In genomic region chr4:105666693-105667092, GRCh38 we compare ENCODE assay signal across 8 cellular contexts. TPM values are rescaled to one million over a fixed set of nuclear protein-coding genes. Genes with fewer than 3 reads are reported as not detected.
DNase-seq lines count a peak whose midpoint lies in the region; ATAC-seq, FAIRE-seq and TF ChIP-seq lines count a peak whose summit lies in the region.

No MANE protein-coding gene starts in this region.

- POLR2A ChIA-PET in HEK293 (lab: Yijun Ruan, JAX) = no interaction called here

- no peaks in the 10 kb centered on the region for H3K4me1 ChIP-seq in HEK293 (ENCODE audit: control insufficient read depth, insufficient read depth, low read length)
- H3K4me1 ChIP-seq in hepatocyte (ENCODE audit: insufficient read depth) = no peaks in the 10 kb centered on the region

- CTCF ChIA-PET in HEK293 (lab: Yijun Ruan, JAX) = interaction anchor here (0.6 to 3.9 kb wide), 11 partner anchors 34 to 1652 kb away, joined by 3 to 40 read pairs (median 4); partner anchors contain the start of gene PPA2

- DNase-seq in COR-L47 (lab: John Stamatoyannopoulos, UW) = peak; percentile 17
- peak; percentile 13 for DNase-seq in RCC 7860 (ENCODE audit: low spot score)
- peak; percentile 52 for DNase-seq in hepatocyte (ENCODE audit: low spot score)
- DNase-seq in stimulated activated naive CD8-positive, alpha-beta T cell treated with anti-CD3 and anti-CD28 coated beads, Interleukin-15, Interleukin-2, amounts not matched to agents 100 U/mL and 50 U/mL, for 24 hours = no peak
- no peak for DNase-seq in nephron progenitor cell

- TF ChIP-seq CTCF in HEK293 (tag by site-specific recombination; IDR thresholded peaks at IDR 0.05) = no peak
- TF ChIP-seq CTCF in hepatocyte (IDR thresholded peaks at IDR 0.05; ENCODE audit: poor library complexity) = peak; percentile 54
- TF ChIP-seq CTCF in nephron progenitor cell (IDR thresholded peaks at IDR 0.05) = no peak

- peaks cover 16% of the 10 kb centered on the region for H3K27me3 Mint-ChIP-seq in nephron progenitor cell (ENCODE audit: low read depth, poor library complexity)

- no peak overlapping the region for H3K27ac ChIP-seq in HEK293 (ENCODE audit: extremely low read depth, low read depth, low read length)
- no peak overlapping the region for H3K27ac ChIP-seq in hepatocyte

- H4K20me1 ChIP-seq in hepatocyte (ENCODE audit: insufficient read depth, poor library complexity, severe bottlenecking) = no peaks in the 10 kb centered on the region

- no peaks in the 10 kb centered on the region for H3K4me1 Mint-ChIP-seq in nephron progenitor cell

- WGBS in hepatocyte (ENCODE audit: low lambda C conversion rate, missing lambda C conversion rate) = 48% methylated on average over 5 of the region's 5 CpGs

- no peak for ATAC-seq in HG02852 (IDR thresholded peaks at IDR 0.05; ENCODE audit: unreplicated experiment)
- no peak for ATAC-seq in stimulated activated naive CD8-positive, alpha-beta T cell treated with anti-CD3 and anti-CD28 coated beads, Interleukin-15, Interleukin-2, amounts not matched to agents 100 U/mL and 50 U/mL, for 24 hours
- ATAC-seq in GM18861 (IDR thresholded peaks at IDR 0.05; ENCODE audit: unreplicated experiment) = no peak

- FAIRE-seq in RCC 7860 (lab: Jason Lieb, UNC) = no peak

- H3K36me3 Mint-ChIP-seq in nephron progenitor cell (ENCODE audit: low read depth) = no peaks in the 10 kb centered on the region

- H3K27me3 ChIP-seq in hepatocyte = no peaks in the 10 kb centered on the region

- no peak overlapping the region for H3K4me2 ChIP-seq in hepatocyte

- no peaks in the 10 kb centered on the region for H3K9me3 Mint-ChIP-seq in nephron progenitor cell

- H3K27ac Mint-ChIP-seq in nephron progenitor cell = no peak overlapping the region

- no peak overlapping the region for H2AFZ ChIP-seq in hepatocyte

- no peaks in the 10 kb centered on the region for H3K36me3 ChIP-seq in HEK293 (ENCODE audit: control insufficient read depth in 2 of 2, insufficient read depth in 1 of 2, low read length in 2 of 2)
- no peaks in the 10 kb centered on the region for H3K36me3 ChIP-seq in hepatocyte (replicated peaks; ENCODE audit: insufficient read depth, low read depth)

- H3K4me3 ChIP-seq in HEK293 (ENCODE audit: low read depth, low read length) (no peak overlapping the region), hepatocyte (no peak overlapping the region)

- H3K79me2 ChIP-seq in hepatocyte = no peaks in the 10 kb centered on the region

- H3K9me3 ChIP-seq in HEK293 (ENCODE audit: control insufficient read depth, insufficient read depth, low read depth, low read length) (no peaks in the 10 kb centered on the region), hepatocyte (ENCODE audit: low read depth) (no peaks in the 10 kb centered on the region)

- no peaks in the 10 kb centered on the region for H3K9me2 ChIP-seq in hepatocyte (replicated peaks; ENCODE audit: insufficient read depth)

- no peak overlapping the region for H3K4me3 Mint-ChIP-seq in nephron progenitor cell

TF ChIP-seq in HEK293, 187 proteins besides CTCF, POLR2A, EP300 and RAD21:
- TF ChIP-seq, protein P1, sequence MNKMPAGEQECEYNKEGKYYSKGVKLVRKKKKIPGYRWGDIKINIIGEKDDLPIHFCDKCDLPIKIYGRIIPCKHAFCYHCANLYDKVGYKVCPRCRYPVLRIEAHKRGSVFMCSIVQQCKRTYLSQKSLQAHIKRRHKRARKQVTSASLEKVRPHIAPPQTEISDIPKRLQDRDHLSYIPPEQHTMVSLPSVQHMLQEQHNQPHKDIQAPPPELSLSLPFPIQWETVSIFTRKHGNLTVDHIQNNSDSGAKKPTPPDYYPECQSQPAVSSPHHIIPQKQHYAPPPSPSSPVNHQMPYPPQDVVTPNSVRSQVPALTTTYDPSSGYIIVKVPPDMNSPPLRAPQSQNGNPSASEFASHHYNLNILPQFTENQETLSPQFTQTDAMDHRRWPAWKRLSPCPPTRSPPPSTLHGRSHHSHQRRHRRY (tag by site-specific recombination; IDR thresholded peaks at IDR 0.05) = no peak
- no peak for TF ChIP-seq ZFP41 (tag by site-specific recombination; IDR thresholded peaks at IDR 0.05; ENCODE audit: borderline replicate concordance)
- TF ChIP-seq ZNF654 (tag by site-specific recombination; IDR thresholded peaks at IDR 0.05; ENCODE audit: low read depth) = peak; percentile 37
TF ChIP-seq in HEK293: peak in this region for 1.

RNA-seq across cellular contexts. Expression of gene INTS12, which starts 41.8 kb away (rescaled TPM):
- 17.3 and 25.2 TPM in 2 replicates for total RNA-seq in hepatocyte
- 20.8 and 25.6 TPM in 2 replicates for polyA plus RNA-seq in hepatocyte

RNA-seq across cellular contexts. Expression of gene GSTCD, which starts 41.9 kb away (rescaled TPM):
- total RNA-seq in hepatocyte = 19.1 and 21.9 TPM in 2 replicates
- polyA plus RNA-seq in hepatocyte = 2.8 and 4.8 TPM in 2 replicates

Comparison
In these comparisons a context has a peak if more than half of its experiments do, and no peak if none do; other contexts are left out.
1. DNase-seq: peak in COR-L47 (single experiment), RCC 7860 (single experiment) and hepatocyte (single experiment); none in stimulated activated naive CD8-positive, alpha-beta T cell treated with anti-CD3 and anti-CD28 coated beads, Interleukin-15, Interleukin-2, amounts not matched to agents 100 U/mL and 50 U/mL, for 24 hours (single experiment) and nephron progenitor cell (single experiment).